Comparison of ENCODE assay signal across 12 cellular contexts in the genomic region with DNA sequence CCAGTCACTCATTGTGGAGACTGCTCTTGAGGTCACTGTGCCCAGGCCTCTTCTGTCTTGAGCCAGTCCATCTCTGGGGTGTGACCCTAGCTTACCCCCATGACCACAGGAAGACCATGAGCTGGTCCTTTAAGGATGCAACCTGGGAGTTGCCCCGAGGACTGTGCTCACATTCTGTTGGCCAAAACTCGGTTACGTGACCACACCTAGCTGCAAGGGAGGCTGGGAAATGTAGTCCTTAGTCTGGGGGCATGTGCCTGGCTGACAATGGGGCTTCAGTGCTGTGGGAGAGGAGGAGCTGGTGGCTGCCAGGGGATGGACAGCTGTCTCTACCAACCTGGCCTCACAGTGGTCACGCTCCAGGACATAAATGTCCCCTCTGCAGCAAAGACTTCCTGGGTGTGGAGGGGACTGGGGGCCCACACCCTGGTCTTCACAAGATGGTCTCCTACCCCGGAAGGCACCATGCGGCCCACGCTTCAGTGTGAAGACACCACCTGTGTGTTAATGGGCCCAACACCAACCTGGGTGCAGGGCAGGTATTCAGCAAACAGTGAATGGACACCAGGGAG. TPM values are rescaled to one million over a fixed set of nuclear protein-coding genes. Genes with fewer than 3 reads are reported as not detected.
A peak's percentile ranks its signal among the peaks of the same experiment; 100 is the strongest.
DNase-seq lines count a peak whose midpoint lies in the region; ATAC-seq and TF ChIP-seq lines count a peak whose summit lies in the region.
"Had no signal": no experiment of that assay in that cellular context is flagged by ENCODE, and none has a peak within 500 bp of the region (broad histone marks: within the 10 kb centered on the region; RNA-seq: fewer than 3 reads in every experiment).

No MANE protein-coding gene starts in this region.

- TF ChIP-seq RAD21 in SK-N-SH (IDR thresholded peaks at IDR 0.05; ENCODE audit: low read length), result no peak
- TF ChIP-seq RAD21 in Ishikawa (IDR thresholded peaks at IDR 0.05; ENCODE audit: low read depth), result no peak

- ATAC-seq in SK-N-SH treated with all-trans-retinoic acid at 6 μM for 48 hours (peak; percentile 61), WTC11 (peak; percentile 72), GM21717 (IDR thresholded peaks at IDR 0.05; ENCODE audit: unreplicated experiment) (no peak)
- ATAC-seq: right cardiac atrium had no signal

- TF ChIP-seq EP300 in SK-N-SH (IDR thresholded peaks at IDR 0.05; ENCODE audit: borderline replicate concordance in 1 of 2, low read depth in 1 of 2, low read length in 1 of 2), result no peak
- TF ChIP-seq EP300 in Ishikawa (IDR thresholded peaks at IDR 0.05; ENCODE audit: borderline replicate concordance), result no peak

- no peak overlapping the region for H3K18ac ChIP-seq in mesendoderm (ENCODE audit: low read length)

- no peak overlapping the region for H3K56ac ChIP-seq in mesendoderm (ENCODE audit: low read length)

- H3K36me3 Mint-ChIP-seq in WTC11, result no peaks in the 10 kb centered on the region

- H3K27me3 ChIP-seq in SK-N-SH (ENCODE audit: insufficient read depth) (no peaks in the 10 kb centered on the region), mesendoderm (ENCODE audit: insufficient read depth, low read length, poor library complexity) (no peaks in the 10 kb centered on the region), right atrium auricular region (no peaks in the 10 kb centered on the region)

- no peak for DNase-seq in SK-N-SH
- DNase-seq in WTC11 (ENCODE audit: low spot score), result peak; percentile 61
- DNase-seq in mesendoderm, result peak; percentile 77
- no peak for DNase-seq in right atrium auricular region (ENCODE audit: low spot score)
- DNase-seq in NCI-H1105 (lab: John Stamatoyannopoulos, UW), result no peak
- DNase-seq: activated gamma-delta T cell, cortex of kidney, T1000 had no signal

- H3K4me3 ChIP-seq in SK-N-SH (ENCODE audit: low read depth in 2 of 2, low read length in 1 of 2) (no peak overlapping the region), mesendoderm (ENCODE audit: low read length) (no peak overlapping the region), right atrium auricular region (no peak overlapping the region)

- POLR2A ChIA-PET in SK-N-SH (lab: Yijun Ruan, JAX), result no interaction called here
- POLR2A ChIA-PET in WTC11 (lab: Charles Lee), result no interaction called here

- no peak overlapping the region for H3K27ac ChIP-seq in SK-N-SH (ENCODE audit: low read depth in 2 of 2, low read length in 1 of 2)
- H3K27ac ChIP-seq in mesendoderm (ENCODE audit: low read depth, low read length), result no peak overlapping the region
- H3K27ac ChIP-seq in right atrium auricular region, result no peak overlapping the region

- H3K36me3 ChIP-seq in SK-N-SH (replicated peaks in 1 of 2; ENCODE audit: control insufficient read depth in 1 of 2, insufficient read depth in 2 of 2, low read length in 1 of 2) (no peaks in the 10 kb centered on the region), mesendoderm (ENCODE audit: control insufficient read depth, insufficient read depth, low read length) (no peaks in the 10 kb centered on the region), right atrium auricular region (no peaks in the 10 kb centered on the region)

- H3K9me2 ChIP-seq in SK-N-SH, result no peaks in the 10 kb centered on the region

- no peak overlapping the region for H2BK15ac ChIP-seq in mesendoderm (replicated peaks; ENCODE audit: low read depth)

- H3K9ac ChIP-seq in SK-N-SH (no peak overlapping the region), mesendoderm (ENCODE audit: low read length) (no peak overlapping the region)

- no peak overlapping the region; the same call in 1 of the 2 replicates for H3K4me3 Mint-ChIP-seq in WTC11

- no peak overlapping the region for H4K8ac ChIP-seq in mesendoderm (ENCODE audit: low read depth, low read length)

- no peak overlapping the region for H3K27ac Mint-ChIP-seq in WTC11

- peaks cover 44% of the 10 kb centered on the region for H3K4me1 Mint-ChIP-seq in WTC11

- H3K27me3 Mint-ChIP-seq in WTC11 (ENCODE audit: low read depth), result no peaks in the 10 kb centered on the region

- CTCF ChIA-PET in SK-N-SH (lab: Yijun Ruan, JAX), result interaction anchor here (1.1 to 1.3 kb wide), 3 partner anchors 20 to 112 kb away, joined by 3 to 7 read pairs (median 3); no protein-coding TSS in a partner anchor
- CTCF ChIA-PET in WTC11 (lab: Charles Lee), result interaction anchor here (0.5 to 2.2 kb wide), 12 partner anchors 9 to 264 kb away, joined by 3 to 15 read pairs (median 4); a partner anchor contains a TSS

- no peaks in the 10 kb centered on the region for H3F3A ChIP-seq in SK-N-SH (replicated peaks; ENCODE audit: insufficient read depth)

- H4K5ac ChIP-seq in mesendoderm (ENCODE audit: low read length), result no peak overlapping the region

- H3K4me2 ChIP-seq in SK-N-SH, result no peak overlapping the region
- no peak overlapping the region for H3K4me2 ChIP-seq in mesendoderm (ENCODE audit: low read length)

- H4K20me1 ChIP-seq in SK-N-SH (ENCODE audit: insufficient read depth), result no peaks in the 10 kb centered on the region

- H3K9me3 Mint-ChIP-seq in WTC11, result no peaks in the 10 kb centered on the region

- TF ChIP-seq CTCF in SK-N-SH (IDR thresholded peaks at IDR 0.05) (no peak), WTC11 (IDR thresholded peaks at IDR 0.05) (no peak), right atrium auricular region (IDR thresholded peaks at IDR 0.05) (no peak)

- no peak overlapping the region for H2AFZ ChIP-seq in SK-N-SH (ENCODE audit: low read depth)

- H3K9me3 ChIP-seq in SK-N-SH, result no peaks in the 10 kb centered on the region
- H3K9me3 ChIP-seq in right atrium auricular region, result peaks cover 0 to 6% of the 10 kb centered on the region in 2 donors

- H3K79me2 ChIP-seq in SK-N-SH (ENCODE audit: insufficient read depth) (no peaks in the 10 kb centered on the region), mesendoderm (ENCODE audit: control insufficient read depth, insufficient read depth, low read length) (no peaks in the 10 kb centered on the region)

- no peak overlapping the region for H3K23ac ChIP-seq in mesendoderm (ENCODE audit: low read length)

- no peak overlapping the region for H2BK5ac ChIP-seq in mesendoderm (ENCODE audit: low read length)

- H3K4ac ChIP-seq in mesendoderm (ENCODE audit: low read depth, low read length), result no peak overlapping the region

- no peaks in the 10 kb centered on the region for H3K79me1 ChIP-seq in mesendoderm (ENCODE audit: low read length)

- H3K4me1 ChIP-seq in SK-N-SH (ENCODE audit: control insufficient read depth in 1 of 2, insufficient read depth in 2 of 2, low read depth in 1 of 2, low read length in 1 of 2) (peaks cover 0 to 4% of the 10 kb centered on the region in 2 experiments; a peak in 1 of 4 replicates), mesendoderm (ENCODE audit: control insufficient read depth, low read depth, low read length) (no peaks in the 10 kb centered on the region), right atrium auricular region (no peaks in the 10 kb centered on the region)

- WGBS in SK-N-SH (ENCODE audit: low lambda C conversion rate), result 78% methylated on average over 5 of the region's 7 CpGs
- WGBS in mesendoderm (ENCODE audit: extremely low coverage, insufficient coverage, low lambda C conversion rate), result no CpG with 5 or more reads among the region's 7 CpGs

- H2BK120ac ChIP-seq in mesendoderm (ENCODE audit: low read depth, low read length), result no peak overlapping the region

- H2AK5ac ChIP-seq in mesendoderm (ENCODE audit: low read length), result no peak overlapping the region

TF ChIP-seq in SK-N-SH treated with all-trans-retinoic acid at 6 μM for 48 hours, 23 proteins besides CTCF, POLR2A, EP300 and RAD21 (continues in another document):
- TF ChIP-seq TOX (CRISPR knock-in tag; IDR thresholded peaks at IDR 0.05; ENCODE audit: borderline replicate concordance) (no peak), SNAI2 (CRISPR knock-in tag; IDR thresholded peaks at IDR 0.05) (no peak), ISL1 (CRISPR knock-in tag; IDR thresholded peaks at IDR 0.05) (no peak), ARNTL (CRISPR knock-in tag; IDR thresholded peaks at IDR 0.05; ENCODE audit: borderline replicate concordance, low read depth) (no peak), TCF4 (CRISPR knock-in tag; IDR thresholded peaks at IDR 0.05; ENCODE audit: borderline replicate concordance) (no peak), GLIS3 (CRISPR knock-in tag; IDR thresholded peaks at IDR 0.05) (no peak)

TF ChIP-seq in SK-N-SH, 30 proteins besides CTCF, POLR2A, EP300 and RAD21 (continues in another document):
- TF ChIP-seq RFX5 (IDR thresholded peaks at IDR 0.05; ENCODE audit: low read length) (no peak), TAF1 (IDR thresholded peaks at IDR 0.05; ENCODE audit: borderline replicate concordance, low read depth, low read length) (no peak)

TF ChIP-seq in Ishikawa, 13 proteins besides CTCF, POLR2A, EP300 and RAD21 (continues in another document):
- TF ChIP-seq YY1 (IDR thresholded peaks at IDR 0.05; ENCODE audit: low read depth), result no peak
- TF ChIP-seq CEBPB (IDR thresholded peaks at IDR 0.05), result no peak
- TF ChIP-seq, protein P1, sequence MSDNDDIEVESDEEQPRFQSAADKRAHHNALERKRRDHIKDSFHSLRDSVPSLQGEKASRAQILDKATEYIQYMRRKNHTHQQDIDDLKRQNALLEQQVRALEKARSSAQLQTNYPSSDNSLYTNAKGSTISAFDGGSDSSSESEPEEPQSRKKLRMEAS (IDR thresholded peaks at IDR 0.05), result peak; percentile 40; the same call in 1 of the 2 replicates
- no peak for TF ChIP-seq TAF1 (IDR thresholded peaks at IDR 0.05; ENCODE audit: low read depth)

TF ChIP-seq in WTC11, 78 proteins besides CTCF, POLR2A, EP300 and RAD21 (continues in another document):
- no peak for TF ChIP-seq JAZF1 (CRISPR knock-in tag; IDR thresholded peaks at IDR 0.05)
- no peak for TF ChIP-seq ESRRA (CRISPR knock-in tag; IDR thresholded peaks at IDR 0.05; ENCODE audit: borderline replicate concordance)
- TF ChIP-seq, protein P2, sequence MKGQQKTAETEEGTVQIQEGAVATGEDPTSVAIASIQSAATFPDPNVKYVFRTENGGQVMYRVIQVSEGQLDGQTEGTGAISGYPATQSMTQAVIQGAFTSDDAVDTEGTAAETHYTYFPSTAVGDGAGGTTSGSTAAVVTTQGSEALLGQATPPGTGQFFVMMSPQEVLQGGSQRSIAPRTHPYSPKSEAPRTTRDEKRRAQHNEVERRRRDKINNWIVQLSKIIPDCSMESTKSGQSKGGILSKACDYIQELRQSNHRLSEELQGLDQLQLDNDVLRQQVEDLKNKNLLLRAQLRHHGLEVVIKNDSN (CRISPR knock-in tag; IDR thresholded peaks at IDR 0.05), result peak; percentile 71
- TF ChIP-seq FOXK1 (CRISPR knock-in tag; IDR thresholded peaks at IDR 0.05), result no peak

RNA-seq across cellular contexts. Expression of a gene that starts 55.4 kb away (rescaled TPM):
- 0.25 and 0.26 TPM in 2 replicates for polyA plus RNA-seq in SK-N-SH (2012; rRNA removed)
- 0.19 and 0.66 TPM in 2 replicates for polyA plus RNA-seq in SK-N-SH (2012; cell fraction: cytosol; rRNA removed)
- 0.15 and 0.20 TPM in 2 replicates for polyA plus RNA-seq in SK-N-SH (2012; cell fraction: nucleus; rRNA removed)
- total RNA-seq in WTC11 (2021) (37.9 to 41.2 TPM (median 39.0 TPM) in 3 replicates), right atrium auricular region (under 1 TPM; 0.08 to 0.11 TPM)
- 9.3 TPM for polyA plus RNA-seq in mesendoderm (2013, experiment 1 of 2)
- polyA plus RNA-seq in mesendoderm (2013, experiment 2 of 2), result 10.2 TPM

Comparison
In these comparisons a context has a peak if more than half of its experiments do, and no peak if none do; other contexts are left out.
1. DNase-seq: peak in WTC11 (single experiment) and mesendoderm (single experiment); none in SK-N-SH (single experiment), right atrium auricular region (single experiment) and NCI-H1105 (single experiment).
2. RNA of a gene that starts 55.4 kb away (total RNA-seq): 37.9 to 41.2 TPM in WTC11; 0.08 to 0.11 TPM in right atrium auricular region; every median in the first group is over 10 times any median in the second.